ENCODE assay signal across 22 cellular contexts in genomic region chr2:186883666-186884065, GRCh38. TPM values are rescaled to one million over a fixed set of nuclear protein-coding genes. Genes with fewer than 3 reads are reported as not detected.
"Had no signal": no experiment of that assay in that cellular context is flagged by ENCODE, and none has a peak within 500 bp of the region (broad histone marks: within the 10 kb centered on the region; RNA-seq: fewer than 3 reads in every experiment).

No MANE protein-coding gene starts in this region.

- H3K36me3 ChIP-seq: ascending aorta, heart right ventricle, upper lobe of right lung had no signal

- H3K4me3 ChIP-seq: ascending aorta, heart right ventricle, upper lobe of right lung had no signal

- ATAC-seq: activated CD8-positive, alpha-beta T cell treated with anti-CD3 and anti-CD28 coated beads, Interleukin-2, amount 10 ng/mL, durations not matched to agents 7 days and 5 days; activated T-cell treated with anti-CD3 and anti-CD28 coated beads, Interleukin-2, amount 50 U/mL, for 4 hours; heart right ventricle; natural killer cell treated with Interleukin-12 subunit alpha and Interleukin-12 subunit beta and Interleukin-15 and Interleukin-18, amount 100 ng/mL, for 72 hours; stimulated activated naive B cell treated with anti-CD40 and anti-IgM and Interleukin-4, amounts not matched to agents 10 μg/mL and 1 μg/mL and 100 μg/mL, for 72 hours; upper lobe of right lung had no signal

- H3K4me3 Mint-ChIP-seq: activated CD4-positive, alpha-beta T cell treated with anti-CD3 and anti-CD28 coated beads, Interleukin-2, amount 10 ng/mL, durations not matched to agents 24 days and 14 days; activated CD8-positive, alpha-beta T cell treated with anti-CD3 and anti-CD28 coated beads, Interleukin-2, amount 10 ng/mL, durations not matched to agents 7 days and 5 days; activated naive CD4-positive, alpha-beta T cell treated with anti-CD3 and anti-CD28 coated beads, Interleukin-2, amount 10 ng/mL, durations not matched to agents 7 days and 5 days; activated T-cell treated with anti-CD3 and anti-CD28 coated beads, Interleukin-2, amount 50 U/mL, for 4 hours; dendritic cell treated with granulocyte-macrophage colony-stimulating factor and Interleukin-4, amounts not matched to agents 40 ng/mL and 50 ng/mL, for 4 days; mesothelial cell of epicardium; natural killer cell treated with Interleukin-12 subunit alpha and Interleukin-12 subunit beta and Interleukin-15 and Interleukin-18, amount 100 ng/mL, for 72 hours; stimulated activated naive B cell treated with anti-CD40 and anti-IgM and Interleukin-4, amounts not matched to agents 10 μg/mL and 1 μg/mL and 100 μg/mL, for 72 hours had no signal

- H3K27ac Mint-ChIP-seq: activated CD4-positive, alpha-beta T cell treated with anti-CD3 and anti-CD28 coated beads, Interleukin-2, amount 10 ng/mL, durations not matched to agents 24 days and 14 days; activated CD8-positive, alpha-beta T cell treated with anti-CD3 and anti-CD28 coated beads, Interleukin-2, amount 10 ng/mL, durations not matched to agents 7 days and 5 days; activated naive CD4-positive, alpha-beta T cell treated with anti-CD3 and anti-CD28 coated beads, Interleukin-2, amount 10 ng/mL, durations not matched to agents 7 days and 5 days; dendritic cell treated with granulocyte-macrophage colony-stimulating factor and Interleukin-4, amounts not matched to agents 40 ng/mL and 50 ng/mL, for 4 days; mesothelial cell of epicardium; natural killer cell treated with Interleukin-12 subunit alpha and Interleukin-12 subunit beta and Interleukin-15 and Interleukin-18, amount 100 ng/mL, for 72 hours; stimulated activated naive B cell treated with anti-CD40 and anti-IgM and Interleukin-4, amounts not matched to agents 10 μg/mL and 1 μg/mL and 100 μg/mL, for 72 hours had no signal

- H3K36me3 Mint-ChIP-seq: activated naive CD4-positive, alpha-beta T cell treated with anti-CD3 and anti-CD28 coated beads, Interleukin-2, amount 10 ng/mL, durations not matched to agents 7 days and 5 days; stimulated activated naive B cell treated with anti-CD40 and anti-IgM and Interleukin-4, amounts not matched to agents 10 μg/mL and 1 μg/mL and 100 μg/mL, for 72 hours had no signal

- H3K27me3 Mint-ChIP-seq: activated CD4-positive, alpha-beta T cell treated with anti-CD3 and anti-CD28 coated beads, Interleukin-2, amount 10 ng/mL, durations not matched to agents 24 days and 14 days; activated naive CD4-positive, alpha-beta T cell treated with anti-CD3 and anti-CD28 coated beads, Interleukin-2, amount 10 ng/mL, durations not matched to agents 7 days and 5 days; dendritic cell treated with granulocyte-macrophage colony-stimulating factor and Interleukin-4, amounts not matched to agents 40 ng/mL and 50 ng/mL, for 4 days; natural killer cell treated with Interleukin-12 subunit alpha and Interleukin-12 subunit beta and Interleukin-15 and Interleukin-18, amount 100 ng/mL, for 72 hours; stimulated activated naive B cell treated with anti-CD40 and anti-IgM and Interleukin-4, amounts not matched to agents 10 μg/mL and 1 μg/mL and 100 μg/mL, for 72 hours had no signal

- H3K4me1 ChIP-seq: upper lobe of right lung had no signal

- DNase-seq: activated CD4-positive, alpha-beta T cell treated with anti-CD3 and anti-CD28 coated beads, Interleukin-2, amount 10 ng/mL, durations not matched to agents 24 days and 14 days; activated CD8-positive, alpha-beta memory T cell treated with anti-CD3 and anti-CD28 coated beads, Interleukin-2, amount 50 U/mL, for 4 hours; activated CD8-positive, alpha-beta T cell treated with anti-CD3 and anti-CD28 coated beads, Interleukin-2, amount 10 ng/mL, durations not matched to agents 7 days and 5 days; activated effector memory CD4-positive, alpha-beta T cell treated with Interleukin-2 at 50 U/mL for 16 hours; activated naive CD4-positive, alpha-beta T cell treated with anti-CD3 and anti-CD28 coated beads, Interleukin-2, amount 10 ng/mL, durations not matched to agents 7 days and 5 days; activated T-cell treated with anti-CD3 and anti-CD28 coated beads, Interleukin-2, amount 50 U/mL, for 4 hours; effector memory CD4-positive, alpha-beta T cell; heart right ventricle; nucleus accumbens; retina; stimulated activated naive B cell treated with anti-CD40 and anti-IgM and Interleukin-4, amounts not matched to agents 10 μg/mL and 1 μg/mL and 100 μg/mL, for 72 hours; T1000; upper lobe of right lung had no signal

- H3K4me1 Mint-ChIP-seq: activated CD4-positive, alpha-beta T cell treated with anti-CD3 and anti-CD28 coated beads, Interleukin-2, amount 10 ng/mL, durations not matched to agents 24 days and 14 days; activated naive CD4-positive, alpha-beta T cell treated with anti-CD3 and anti-CD28 coated beads, Interleukin-2, amount 10 ng/mL, durations not matched to agents 7 days and 5 days; stimulated activated naive B cell treated with anti-CD40 and anti-IgM and Interleukin-4, amounts not matched to agents 10 μg/mL and 1 μg/mL and 100 μg/mL, for 72 hours had no signal

- H3K27ac ChIP-seq: ascending aorta, epithelial cell of prostate, upper lobe of right lung had no signal

- H3K27me3 ChIP-seq: ascending aorta, heart right ventricle, upper lobe of right lung had no signal

RNA-seq across cellular contexts. Expression of gene ZSWIM2, which starts 34.7 kb away (rescaled TPM):
- total RNA-seq: activated CD4-positive, alpha-beta T cell treated with anti-CD3 and anti-CD28 coated beads, Interleukin-2, amount 10 ng/mL, durations not matched to agents 24 days and 14 days; activated CD8-positive, alpha-beta T cell treated with anti-CD3 and anti-CD28 coated beads, Interleukin-2, amount 10 ng/mL, durations not matched to agents 7 days and 5 days; activated T-cell treated with anti-CD3 and anti-CD28 coated beads, Interleukin-2, amount 50 U/mL, for 4 hours; ascending aorta; chondrocyte; heart right ventricle; lower leg skin; mesothelial cell of epicardium; natural killer cell treated with Interleukin-12 subunit alpha and Interleukin-12 subunit beta and Interleukin-15 and Interleukin-18, amount 100 ng/mL, for 72 hours; T-helper 1 cell treated with Interleukin-12 subunit alpha and Interleukin-12 subunit beta and Interleukin-4 antibody, amounts not matched to agents 30 ng/mL and 1 ng/mL, for 36 hours; upper lobe of right lung had no signal
- polyA plus RNA-seq: heart right ventricle, thymus had no signal
